Comparison of ENCODE assay signal across 8 cellular contexts in the genomic region with DNA sequence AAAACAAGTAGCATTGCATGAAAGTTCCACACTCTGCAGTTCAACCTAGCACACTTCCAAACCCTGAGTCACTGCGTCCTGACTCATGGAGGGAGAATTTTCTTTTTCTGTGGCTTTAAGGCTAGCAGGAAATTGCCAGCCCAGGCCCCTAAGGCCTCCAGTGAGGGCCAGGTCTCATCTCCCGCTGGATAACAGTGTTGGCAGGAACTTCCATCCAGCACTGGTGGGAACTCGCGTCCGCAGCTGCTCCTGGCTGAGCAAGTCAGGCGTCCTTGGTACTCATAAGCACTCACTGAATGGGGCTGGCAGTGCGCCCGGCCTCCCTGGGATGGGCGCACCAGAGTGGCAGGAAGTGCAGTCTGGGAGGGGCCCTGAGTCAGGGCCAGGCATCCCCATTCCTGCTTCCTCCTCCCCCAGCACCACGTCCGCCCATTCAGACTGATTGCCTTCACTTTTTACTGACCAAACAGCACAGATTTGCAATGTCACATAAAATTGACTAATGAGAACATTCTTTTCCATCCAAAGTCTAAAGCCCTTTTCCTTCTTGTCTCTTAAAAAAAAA. TPM values are rescaled to one million over a fixed set of nuclear protein-coding genes. Genes with fewer than 3 reads are reported as not detected.
DNase-seq lines count a peak whose midpoint lies in the region; ATAC-seq and TF ChIP-seq lines count a peak whose summit lies in the region.

No MANE protein-coding gene starts in this region.

- peak overlapping the region; percentile 86 to 96 for H3K27ac ChIP-seq in lung (ENCODE audit: low read depth in 1 of 2, low read length in 1 of 2)
- no peak overlapping the region for H3K27ac ChIP-seq in Karpas-422 (ENCODE audit: low read length)

- peak overlapping the region; percentile 63 for H3K4me3 Mint-ChIP-seq in HFFc6
- H3K4me3 Mint-ChIP-seq in type B pancreatic cell: peak overlapping the region; percentile 50

- H3K27ac Mint-ChIP-seq in HFFc6 (peak overlapping the region; percentile 98), type B pancreatic cell (peak overlapping the region; percentile 96)

- no peak overlapping the region for H2AFZ ChIP-seq in Karpas-422 (ENCODE audit: low read length)

- H3K36me3 Mint-ChIP-seq in HFFc6 (ENCODE audit: low read depth) (peaks cover 12% of the 10 kb centered on the region), type B pancreatic cell (peaks cover 15% of the 10 kb centered on the region)

- H3K36me3 ChIP-seq in lung (ENCODE audit: control insufficient read depth in 2 of 2, insufficient read depth in 2 of 2, low read length in 2 of 2) (no peaks in the 10 kb centered on the region), Karpas-422 (ENCODE audit: insufficient read depth, low read length) (no peaks in the 10 kb centered on the region)

- no peak overlapping the region for H3K4me3 ChIP-seq in lung
- no peak overlapping the region for H3K4me3 ChIP-seq in Karpas-422 (ENCODE audit: low read length)

- no peaks in the 10 kb centered on the region for H3K9me3 Mint-ChIP-seq in HFFc6
- peaks cover 9% of the 10 kb centered on the region for H3K9me3 Mint-ChIP-seq in type B pancreatic cell

- no peak for TF ChIP-seq CTCF in HFFc6 (IDR thresholded peaks at IDR 0.05)
- no peak for TF ChIP-seq CTCF in lung (IDR thresholded peaks at IDR 0.05; ENCODE audit: control extremely low read depth, extremely low read depth)
- no peak for TF ChIP-seq CTCF in type B pancreatic cell (conservative IDR thresholded peaks at IDR 0.05)

- no peak overlapping the region for H3K4me2 ChIP-seq in Karpas-422 (ENCODE audit: low read depth, low read length, poor library complexity, severe bottlenecking)

- no peak overlapping the region for H3K9ac ChIP-seq in Karpas-422 (ENCODE audit: low read length)

- H3K4me1 ChIP-seq in lung (ENCODE audit: control insufficient read depth in 2 of 2, insufficient read depth in 2 of 2, low read length in 2 of 2) (peaks cover 2 to 50% of the 10 kb centered on the region in 2 donors), Karpas-422 (ENCODE audit: low read length) (no peaks in the 10 kb centered on the region)

- H3K9me3 ChIP-seq in lung (ENCODE audit: control insufficient read depth in 2 of 2, insufficient read depth in 1 of 2, low read length in 1 of 2) (no peaks in the 10 kb centered on the region), Karpas-422 (ENCODE audit: low read length) (no peaks in the 10 kb centered on the region)

- H3K27me3 ChIP-seq in lung (ENCODE audit: control insufficient read depth, insufficient read depth) (no peaks in the 10 kb centered on the region), Karpas-422 (ENCODE audit: low read length) (no peaks in the 10 kb centered on the region)

- no peaks in the 10 kb centered on the region; the same call in none of the 2 replicates for H3K27me3 Mint-ChIP-seq in HFFc6 (ENCODE audit: insufficient read depth)
- H3K27me3 Mint-ChIP-seq in type B pancreatic cell: peaks cover under 1% of the 10 kb centered on the region

- ATAC-seq in lung (ENCODE audit: insufficient read depth, low FRiP score) (peak; percentile 85), GM21367 (IDR thresholded peaks at IDR 0.05; ENCODE audit: unreplicated experiment) (no peak)

- no peaks in the 10 kb centered on the region for H3K9me2 ChIP-seq in Karpas-422 (replicated peaks; ENCODE audit: insufficient read depth, low read length)

- H3K4me1 Mint-ChIP-seq in HFFc6 (ENCODE audit: low read depth): peaks cover 66% of the 10 kb centered on the region
- H3K4me1 Mint-ChIP-seq in type B pancreatic cell (ENCODE audit: unreplicated experiment): peaks cover 34% of the 10 kb centered on the region

- 2 to 4% methylated on average over 11 of the region's 11 CpGs for WGBS in lung, 2 donors

- H4K20me1 ChIP-seq in Karpas-422 (ENCODE audit: insufficient read depth, low read depth, low read length): no peaks in the 10 kb centered on the region

- H3K79me2 ChIP-seq in Karpas-422 (ENCODE audit: low read length): no peaks in the 10 kb centered on the region

- DNase-seq in AG20443 (ENCODE audit: low spot score): peak; percentile 93
- peak; percentile 100 for DNase-seq in HFFc6
- peak; percentile 100 for DNase-seq in dermis blood vessel endothelial cell
- peak; percentile 97 for DNase-seq in lung (ENCODE audit: low spot score)
- peak; percentile 67 for DNase-seq in type B pancreatic cell (ENCODE audit: extremely low spot score, unreplicated experiment)
- DNase-seq in Karpas-422: no peak

TF ChIP-seq in PFSK-1, 5 proteins besides CTCF, POLR2A, EP300 and RAD21:
- TF ChIP-seq FOXP2 (optimal IDR thresholded peaks at IDR 0.05; ENCODE audit: borderline replicate concordance, extremely low read depth, extremely low read length, insufficient read depth) (peak; percentile 66), TAF1 (IDR thresholded peaks at IDR 0.05; ENCODE audit: borderline replicate concordance, insufficient read depth, low read length) (peak; percentile 61; the same call in 1 of the 2 replicates), SIN3A (IDR thresholded peaks at IDR 0.05; ENCODE audit: borderline replicate concordance, insufficient read depth, low read length) (peak; percentile 39; the same call in 1 of the 2 replicates), POLR2AphosphoS5 (IDR thresholded peaks at IDR 0.05; ENCODE audit: low read depth, low read length) (peak; percentile 52; the same call in 1 of the 2 replicates), REST (IDR thresholded peaks at IDR 0.05; ENCODE audit: insufficient read depth in 1 of 2, low read depth in 2 of 2, low read length in 2 of 2) (0 out of 4 replicates have a peak, but pooled peaks of 1 of the 2 experiments have one; percentile 45)

RNA-seq across cellular contexts. Expression of gene MALL, which starts 14.3 kb away (rescaled TPM):
- total RNA-seq in HFFc6 (2021; fragmentation: NEBNext Ultra II Directional; extraction: Animal tissue kit (Norgen Biotek cat#: 25700)): 10 to 100 TPM; 23.7 to 40.9 (median 28.5) TPM
- not detected for polyA plus RNA-seq in PFSK-1 (2012; ENCODE audit: insufficient read length, low read depth)
- total RNA-seq in dermis blood vessel endothelial cell (39.3 and 52.5 TPM in 2 replicates), lung (100 to 1,000 TPM; 121 to 123 TPM), type B pancreatic cell (ENCODE audit: low replicate concordance) (82.7 and 187 TPM in 2 replicates)
- 10 to 100 TPM; 41.5 to 97.7 TPM for polyA plus RNA-seq in lung
- not detected in 2 replicates for total RNA-seq in Karpas-422 (2014; rRNA removed; shearing (Covaris generic); ENCODE audit: low replicate concordance)

Comparison
In these comparisons a context has a peak if more than half of its experiments do, and no peak if none do; other contexts are left out.
1. RNA of gene MALL, which starts 14.3 kb away (total RNA-seq): 121 to 123 TPM in lung, 82.7 to 187 TPM in type B pancreatic cell, 39.3 to 52.5 TPM in dermis blood vessel endothelial cell and 23.7 to 40.9 TPM in HFFc6; not detected in Karpas-422; every median in the first group is over 10 times any median in the second.